Comparison of ENCODE assay signal across 8 cellular contexts in genomic region chr21:46226920-46227599, GRCh38.
DNase-seq lines count a peak whose midpoint lies in the region; ATAC-seq and TF ChIP-seq lines count a peak whose summit lies in the region.

No MANE protein-coding gene starts in this region.

- H3K4me1 Mint-ChIP-seq in nephron: peaks cover 37% of the 10 kb centered on the region

- H3K36me3 Mint-ChIP-seq in nephron (ENCODE audit: low read depth): peaks cover 58% of the 10 kb centered on the region

- H3K4me1 ChIP-seq in OCI-LY3 (ENCODE audit: low read length) (peaks cover 25% of the 10 kb centered on the region), duodenal mucosa (ENCODE audit: control insufficient read depth in 1 of 2, insufficient read depth in 2 of 2, low read length in 2 of 2) (peaks cover 20 to 22% of the 10 kb centered on the region in 2 donors)

- peaks cover 7% of the 10 kb centered on the region for H3K9me3 Mint-ChIP-seq in nephron

- H3K4me3 Mint-ChIP-seq in nephron: peak overlapping the region; percentile 84 to 91 (median 86)

- H2AFZ ChIP-seq in OCI-LY3 (ENCODE audit: low read depth, low read length): no peak overlapping the region

- peak overlapping the region; percentile 88 for H3K9ac ChIP-seq in OCI-LY3 (ENCODE audit: low read length)
- peak overlapping the region; percentile 72 to 88 for H3K9ac ChIP-seq in duodenal mucosa (ENCODE audit: low read depth in 1 of 2, low read length in 2 of 2)

- no peak for TF ChIP-seq CTCF in OCI-LY3 (IDR thresholded peaks at IDR 0.05; ENCODE audit: low read depth, low read length)
- no peak for TF ChIP-seq CTCF in nephron (IDR thresholded peaks at IDR 0.05; ENCODE audit: unreplicated experiment in 3 of 3)

- H3K36me3 ChIP-seq in OCI-LY3 (replicated peaks; ENCODE audit: low read depth, low read length) (peaks cover 39% of the 10 kb centered on the region), duodenal mucosa (ENCODE audit: control insufficient read depth in 1 of 2, insufficient read depth in 2 of 2, low read length in 2 of 2) (peaks cover 0 to 11% of the 10 kb centered on the region in 2 donors)

- H3K27me3 ChIP-seq in OCI-LY3 (ENCODE audit: low read depth, low read length) (no peaks in the 10 kb centered on the region), duodenal mucosa (ENCODE audit: control insufficient read depth in 1 of 2, insufficient read depth in 2 of 2, low read length in 2 of 2) (no peaks in the 10 kb centered on the region)

- H3K27me3 Mint-ChIP-seq in nephron (ENCODE audit: low read depth): peaks cover 7% of the 10 kb centered on the region

- H3K4me2 ChIP-seq in OCI-LY3 (ENCODE audit: low read length): peak overlapping the region; percentile 95

- H3K9me3 ChIP-seq in OCI-LY3 (ENCODE audit: insufficient read depth, low read length) (no peaks in the 10 kb centered on the region), duodenal mucosa (ENCODE audit: control insufficient read depth in 1 of 2, low read length in 2 of 2) (no peaks in the 10 kb centered on the region)

- ATAC-seq in HG03135 (IDR thresholded peaks at IDR 0.05; ENCODE audit: unreplicated experiment): no peak

- H3K27ac ChIP-seq in OCI-LY3 (ENCODE audit: low read length): peak overlapping the region; percentile 82
- no peak overlapping the region for H3K27ac ChIP-seq in duodenal mucosa (ENCODE audit: low read depth, low read length)

- H4K20me1 ChIP-seq in OCI-LY3 (ENCODE audit: insufficient read depth, low read length): peaks cover 29% of the 10 kb centered on the region

- peaks cover 87% of the 10 kb centered on the region for H3K79me2 ChIP-seq in OCI-LY3 (ENCODE audit: low read length)

- H3K4me3 ChIP-seq in OCI-LY3 (ENCODE audit: low read length) (peak overlapping the region; percentile 99), duodenal mucosa (ENCODE audit: low read depth in 1 of 2, low read length in 2 of 2) (peak overlapping the region; percentile 65 to 82)

- peak overlapping the region; percentile 60 to 68 (median 67) for H3K27ac Mint-ChIP-seq in nephron

- DNase-seq in SIG-M5 treated with dmso at 0.1 percent for 504 hours (lab: John Stamatoyannopoulos, UW; ENCODE audit: unreplicated experiment) (peak; percentile 9), SIG-M5 (lab: John Stamatoyannopoulos, UW) (no peak), NCI-H2196 (lab: John Stamatoyannopoulos, UW; ENCODE audit: unreplicated experiment) (no peak)
- no peak for DNase-seq in stimulated activated CD8-positive, alpha-beta memory T cell treated with anti-CD3 and anti-CD28 coated beads, Interleukin-4, amount 100 ng/mL, for 48 hours
